In genomic region chr2:25323042-25323514, GRCh38 we compare ENCODE assay signal across 12 cellular contexts. TPM values are rescaled to one million over a fixed set of nuclear protein-coding genes. Genes with fewer than 3 reads are reported as not detected.
DNase-seq lines count a peak whose midpoint lies in the region; ATAC-seq, FAIRE-seq and TF ChIP-seq lines count a peak whose summit lies in the region.
"Had no signal": no experiment of that assay in that cellular context is flagged by ENCODE, and none has a peak within 500 bp of the region (broad histone marks: within the 10 kb centered on the region; RNA-seq: fewer than 3 reads in every experiment).

No MANE protein-coding gene starts in this region.

- no peak overlapping the region for H2AK5ac ChIP-seq in H1 (ENCODE audit: low read depth, low read length)

- TF ChIP-seq RAD21 in H1 (IDR thresholded peaks at IDR 0.05 in 1 of 2, conservative IDR thresholded peaks at IDR 0.05 in 1 of 2; ENCODE audit: low read depth in 2 of 2, low read length in 2 of 2): no peak

- peak overlapping the region in 1 of 2 experiments; percentile 17; a peak in 1 of 4 replicates for H3K4me2 ChIP-seq in H1 (ENCODE audit: insufficient read depth in 1 of 2, low read depth in 2 of 2, low read length in 2 of 2)
- H3K4me2 ChIP-seq: KMS-11 had no signal

- no peaks in the 10 kb centered on the region for H4K20me1 ChIP-seq in H1 (replicated peaks in 1 of 2; ENCODE audit: control insufficient read depth in 1 of 2, insufficient read depth in 2 of 2, low read length in 2 of 2)

- no peaks in the 10 kb centered on the region; the same call in 1 of the 2 replicates for H3K79me1 ChIP-seq in H1 (ENCODE audit: low read depth, low read length)

- no peaks in the 10 kb centered on the region for H3K36me3 ChIP-seq in H1 (ENCODE audit: control insufficient read depth in 2 of 4, insufficient read depth in 4 of 4, low read length in 3 of 4)

- WGBS in H1 (ENCODE audit: extremely low coverage in 1 of 2, insufficient coverage in 1 of 2, insufficient read length in 1 of 2, insufficient replicate concordance in 2 of 2, low coverage in 1 of 2, low lambda C conversion rate in 2 of 2, missing lambda C conversion rate in 1 of 2), 2 experiments: 72% methylated on average over 13 of the region's 13 CpGs; no CpG with 5 or more reads in 1 of the 2 experiments

- ATAC-seq in HG03095 (IDR thresholded peaks at IDR 0.05; ENCODE audit: unreplicated experiment) (no peak), omental fat pad (ENCODE audit: low FRiP score) (no peak)

- peak; percentile 50 for FAIRE-seq in H1 (lab: Jason Lieb, UNC)
- FAIRE-seq: G401.6 had no signal

- H2BK5ac ChIP-seq in H1 (ENCODE audit: low read depth, low read length): no peak overlapping the region

- TF ChIP-seq POLR2A in H1 (IDR thresholded peaks at IDR 0.05; ENCODE audit: control extremely low read depth in 1 of 2, low read depth in 2 of 2, low read length in 2 of 2): no peak

- H3K4ac ChIP-seq in H1 (replicated peaks; ENCODE audit: insufficient read length, low read depth, low read length): no peak overlapping the region

- no peak overlapping the region for H3K23ac ChIP-seq in H1 (ENCODE audit: insufficient read length)

- CTCF ChIA-PET in H1 (lab: Charles Lee; ENCODE audit: partially characterized antibody): interaction anchor here (1.2 to 3.8 kb wide), 8 partner anchors 8 to 45 kb away, joined by 4 to 24 read pairs (median 6); no protein-coding TSS in a partner anchor

- no peak for TF ChIP-seq EP300 in H1 (IDR thresholded peaks at IDR 0.05; ENCODE audit: borderline replicate concordance in 1 of 2, low read depth in 2 of 2, low read length in 2 of 2)

- H3K9ac ChIP-seq in H1 (replicated peaks in 1 of 4; ENCODE audit: extremely low read depth in 1 of 4, low read depth in 3 of 4, low read length in 3 of 4): no peak overlapping the region
- H3K9ac ChIP-seq: KMS-11 had no signal

- no peak overlapping the region for H3K27ac ChIP-seq in H1 (ENCODE audit: low read depth, low read length)
- H3K27ac ChIP-seq: coronary artery, KMS-11, SK-N-MC had no signal

- H4K8ac ChIP-seq in H1 (ENCODE audit: extremely low read depth, insufficient read depth, low read length): no peak overlapping the region; the same call in 1 of the 2 replicates

- no peaks in the 10 kb centered on the region for H3K79me2 ChIP-seq in H1 (ENCODE audit: control insufficient read depth in 1 of 2, insufficient read depth in 2 of 2, low read length in 2 of 2)

- no peak overlapping the region for H2BK20ac ChIP-seq in H1 (ENCODE audit: low read length)

- no peak overlapping the region for H2BK12ac ChIP-seq in H1 (ENCODE audit: low read depth, low read length)

- H3K18ac ChIP-seq in H1 (ENCODE audit: extremely low read depth, low read length): no peak overlapping the region

- H2BK120ac ChIP-seq in H1 (replicated peaks; ENCODE audit: low read depth, low read length): no peak overlapping the region

- peaks cover 0 to 6% of the 10 kb centered on the region in 2 experiments; a peak in 2 of 4 replicates for H3K9me3 ChIP-seq in H1 (ENCODE audit: insufficient read depth in 2 of 2, low read depth in 1 of 2, low read length in 1 of 2)

- no peak overlapping the region for H4K91ac ChIP-seq in H1 (replicated peaks; ENCODE audit: insufficient read length, low read length)

- no peaks in the 10 kb centered on the region for H3K23me2 ChIP-seq in H1 (ENCODE audit: low read depth, low read length)

- POLR2A ChIA-PET in H1 (lab: Charles Lee; ENCODE audit: partially characterized antibody): interaction anchor here (0.9 to 1.7 kb wide), 6 partner anchors 8 to 94 kb away, joined by 3 to 6 read pairs (median 4); no protein-coding TSS in a partner anchor

- H3K4me3 ChIP-seq in H1 (ENCODE audit: extremely low read depth in 1 of 4, insufficient read depth in 2 of 4, low read depth in 3 of 4, low read length in 4 of 4): no peak overlapping the region
- H3K4me3 ChIP-seq: coronary artery, SK-N-MC had no signal

- no peak for TF ChIP-seq CTCF in H1 (IDR thresholded peaks at IDR 0.05; ENCODE audit: control extremely low read depth in 1 of 3, insufficient read depth in 1 of 3, low read depth in 1 of 3, low read length in 3 of 3)
- no peak for TF ChIP-seq CTCF in omental fat pad (IDR thresholded peaks at IDR 0.05)

- DNase-seq in HCEC 1CT (peak; percentile 32), H1 (ENCODE audit: low read depth in 1 of 2, low spot score in 2 of 2) (peak; percentile 39 to 85), GDM1 (lab: John Stamatoyannopoulos, UW) (no peak), NCI-H187 (lab: John Stamatoyannopoulos, UW) (no peak), omental fat pad (ENCODE audit: low spot score) (no peak)
- peak; percentile 55 for DNase-seq in activated CD4-positive, alpha-beta T cell treated with anti-CD3 and anti-CD28 coated beads, Interleukin-2, amount 50 U/mL, for 1 hour
- DNase-seq in stimulated activated CD4-positive, alpha-beta T cell treated with anti-CD3 and anti-CD28 coated beads, Interleukin-15, amount 100 ng/mL, for 24 hours: peak; percentile 75

- no peak overlapping the region for H2AFZ ChIP-seq in H1 (ENCODE audit: low read length)

- no peak overlapping the region for H3K14ac ChIP-seq in H1 (ENCODE audit: insufficient read length)

- H3K56ac ChIP-seq in H1 (replicated peaks; ENCODE audit: insufficient read length, low read depth, low read length): no peak overlapping the region

- no peak overlapping the region; the same call in 1 of the 2 replicates for H2BK15ac ChIP-seq in H1 (ENCODE audit: low read length)

- no peaks in the 10 kb centered on the region; a peak in 1 of 7 replicates for H3K27me3 ChIP-seq in H1 (replicated peaks in 1 of 4; ENCODE audit: control insufficient read depth in 3 of 4, extremely low read depth in 1 of 4, insufficient read depth in 3 of 4, low read length in 3 of 4)

- H4K5ac ChIP-seq in H1 (ENCODE audit: insufficient read length, low read depth, low read length): no peak overlapping the region

- peaks cover 3 to 6% (median 4%) of the 10 kb centered on the region in 4 experiments; a peak in 6 of 7 replicates for H3K4me1 ChIP-seq in H1 (replicated peaks in 1 of 4; ENCODE audit: control insufficient read depth in 3 of 4, insufficient read depth in 4 of 4, low read length in 3 of 4)

TF ChIP-seq in H1, 55 proteins besides CTCF, POLR2A, EP300 and RAD21 (continues in another document):
- TF ChIP-seq GTF2F1 (IDR thresholded peaks at IDR 0.05; ENCODE audit: borderline replicate concordance, low read depth, low read length) (no peak), ASH2L (IDR thresholded peaks at IDR 0.05; ENCODE audit: low read length) (no peak), TCF12 (IDR thresholded peaks at IDR 0.05; ENCODE audit: low read depth, low read length) (no peak), GABPA (IDR thresholded peaks at IDR 0.05; ENCODE audit: borderline replicate concordance, insufficient read depth, low read length) (no peak), CHD1 (IDR thresholded peaks at IDR 0.05; ENCODE audit: low read depth, low read length) (no peak), SIRT6 (IDR thresholded peaks at IDR 0.05; ENCODE audit: low read length) (no peak), USF2 (IDR thresholded peaks at IDR 0.05; ENCODE audit: low read length) (peak; percentile 91), NRF1 (IDR thresholded peaks at IDR 0.05; ENCODE audit: low read depth, low read length) (no peak), EZH2 (IDR thresholded peaks at IDR 0.05; ENCODE audit: low read depth, low read length, severe bottlenecking) (no peak), CHD2 (IDR thresholded peaks at IDR 0.05; ENCODE audit: low read length) (0 out of 2 replicates have a peak, but pooled peaks have one; percentile 59), ATF3 (IDR thresholded peaks at IDR 0.05; ENCODE audit: insufficient read depth, low read depth, low read length) (no peak), E2F6 (IDR thresholded peaks at IDR 0.05) (peak; percentile 94), POU5F1 (IDR thresholded peaks at IDR 0.05; ENCODE audit: low read depth, low read length) (no peak)

RNA-seq across cellular contexts. Expression of gene DNMT3A, which starts 18.6 kb away (rescaled TPM):
- total RNA-seq in H1 (2021; fragmentation: NEBNext Ultra II Directional; extraction: Animal tissue kit (Norgen Biotek cat#: 25700)): 162 and 178 TPM in 2 replicates
- 33.6 and 50.8 TPM in 2 replicates for polyA plus RNA-seq in H1 (2011; rRNA removed)
- 36.6 TPM for polyA plus RNA-seq in H1 (2011; cell fraction: cytosol; rRNA removed)
- 120 TPM for polyA plus RNA-seq in H1 (2011; cell fraction: nucleus; rRNA removed)
- polyA plus RNA-seq in H1 (2012, experiment 1 of 2): 95.4 to 118 TPM (median 100 TPM) in 4 replicates
- 19.1 TPM for polyA plus RNA-seq in H1 (2012, experiment 2 of 2)
- 58.9 TPM for polyA plus RNA-seq in H1 (2013, experiment 1 of 2)
- 54.4 TPM for polyA plus RNA-seq in H1 (2013, experiment 2 of 2)
- polyA minus RNA-seq in H1 (2011; rRNA and poly(A)+ RNA removed): 80.2 and 102 TPM in 2 replicates
- polyA minus RNA-seq in H1 (2011; cell fraction: cytosol; rRNA and poly(A)+ RNA removed): 99.8 TPM
- polyA minus RNA-seq in H1 (2011; cell fraction: nucleus; rRNA and poly(A)+ RNA removed): 85.2 TPM
- total RNA-seq in omental fat pad: 10 to 100 TPM in 1 of 4 donors, 1 to 10 TPM in 3; 8.0 to 18.0 (median 9.3) TPM

Comparison
In these comparisons a context has a peak if more than half of its experiments do, and no peak if none do; other contexts are left out.
1. DNase-seq: peak in HCEC 1CT (single experiment), activated CD4-positive, alpha-beta T cell treated with anti-CD3 and anti-CD28 coated beads, Interleukin-2, amount 50 U/mL, for 1 hour (single experiment), H1 (2 of 2) and stimulated activated CD4-positive, alpha-beta T cell treated with anti-CD3 and anti-CD28 coated beads, Interleukin-15, amount 100 ng/mL, for 24 hours (single experiment); none in GDM1 (single experiment), NCI-H187 (0 of 2) and omental fat pad (single experiment).